Comparison of ENCODE assay signal across 10 cellular contexts in genomic region chr10:23413629-23414089, GRCh38. TPM values are rescaled to one million over a fixed set of nuclear protein-coding genes. Genes with fewer than 3 reads are reported as not detected.
A peak's percentile ranks its signal among the peaks of the same experiment; 100 is the strongest.
DNase-seq lines count a peak whose midpoint lies in the region; ATAC-seq and TF ChIP-seq lines count a peak whose summit lies in the region.
"Had no signal": no experiment of that assay in that cellular context is flagged by ENCODE, and none has a peak within 500 bp of the region (broad histone marks: within the 10 kb centered on the region; RNA-seq: fewer than 3 reads in every experiment).

No MANE protein-coding gene starts in this region.

- no peak for DNase-seq in effector memory CD8-positive, alpha-beta T cell
- DNase-seq in dermis blood vessel endothelial cell (no peak), UCSD-AML1 (lab: John Stamatoyannopoulos, UW; ENCODE audit: unreplicated experiment) (no peak), NCI-H1436 treated with DMSO at 0.1 percent for 48 hours (lab: John Stamatoyannopoulos, UW) (no peak)
- DNase-seq: activated T-cell treated with anti-CD3 and anti-CD28 coated beads, Interleukin-2, amount 50 U/mL, for 4 hours; DND-41 had no signal

- no peak overlapping the region for H3K4me3 Mint-ChIP-seq in effector memory CD8-positive, alpha-beta T cell
- H3K4me3 Mint-ChIP-seq: activated T-cell treated with anti-CD3 and anti-CD28 coated beads, Interleukin-2, amount 50 U/mL, for 4 hours had no signal

- H3K4me1 Mint-ChIP-seq in effector memory CD8-positive, alpha-beta T cell (ENCODE audit: low read depth in 2 of 2): no peaks in the 10 kb centered on the region

- H3K9me3 Mint-ChIP-seq in effector memory CD8-positive, alpha-beta T cell: no peaks in the 10 kb centered on the region
- H3K9me3 Mint-ChIP-seq: activated T-cell treated with anti-CD3 and anti-CD28 coated beads, Interleukin-2, amount 50 U/mL, for 4 hours had no signal

- peaks cover 0 to 25% of the 10 kb centered on the region in 2 donors for H3K27me3 Mint-ChIP-seq in effector memory CD8-positive, alpha-beta T cell

- no peak overlapping the region for H3K27ac Mint-ChIP-seq in effector memory CD8-positive, alpha-beta T cell

- no peaks in the 10 kb centered on the region for H3K36me3 Mint-ChIP-seq in effector memory CD8-positive, alpha-beta T cell (ENCODE audit: insufficient read depth)

- peak; percentile 94 for ATAC-seq in GM18511 (IDR thresholded peaks at IDR 0.05; ENCODE audit: unreplicated experiment)
- ATAC-seq in GM21529 (IDR thresholded peaks at IDR 0.05; ENCODE audit: unreplicated experiment): peak; percentile 96
- peak; percentile 96 for ATAC-seq in HG03378 (IDR thresholded peaks at IDR 0.05; ENCODE audit: unreplicated experiment)
- ATAC-seq in effector memory CD8-positive, alpha-beta T cell (replicated peaks): peak; percentile 19
- no peak for ATAC-seq in SK-N-SH treated with all-trans-retinoic acid at 6 μM for 48 hours

TF ChIP-seq in SK-N-SH treated with all-trans-retinoic acid at 6 μM for 48 hours, 23 proteins besides CTCF, POLR2A, EP300 and RAD21:
- no peak for TF ChIP-seq BACH2 (CRISPR knock-in tag; IDR thresholded peaks at IDR 0.05; ENCODE audit: borderline replicate concordance)
- no peak for TF ChIP-seq PATZ1 (CRISPR knock-in tag; IDR thresholded peaks at IDR 0.05; ENCODE audit: borderline replicate concordance)
- TF ChIP-seq TOX (CRISPR knock-in tag; IDR thresholded peaks at IDR 0.05; ENCODE audit: borderline replicate concordance): no peak
- no peak for TF ChIP-seq ZNF565 (CRISPR knock-in tag; conservative IDR thresholded peaks at IDR 0.05; ENCODE audit: low read depth)
- no peak for TF ChIP-seq CREB5 (CRISPR knock-in tag; IDR thresholded peaks at IDR 0.05; ENCODE audit: low read depth)
- TF ChIP-seq ISL1 (CRISPR knock-in tag; IDR thresholded peaks at IDR 0.05): no peak
- TF ChIP-seq POU6F1 (CRISPR knock-in tag; IDR thresholded peaks at IDR 0.05; ENCODE audit: borderline replicate concordance, low read depth): no peak
- no peak for TF ChIP-seq PPARA (CRISPR knock-in tag; IDR thresholded peaks at IDR 0.05; ENCODE audit: borderline replicate concordance)
- no peak for TF ChIP-seq ZNF70 (CRISPR knock-in tag; IDR thresholded peaks at IDR 0.05)
- no peak for TF ChIP-seq ZFP30 (CRISPR knock-in tag; IDR thresholded peaks at IDR 0.05)
- no peak for TF ChIP-seq SNAI2 (CRISPR knock-in tag; IDR thresholded peaks at IDR 0.05)
- no peak for TF ChIP-seq TCF4 (CRISPR knock-in tag; IDR thresholded peaks at IDR 0.05; ENCODE audit: borderline replicate concordance)

RNA-seq across cellular contexts. Expression of gene OTUD1, which starts 25.2 kb away (rescaled TPM):
- 8.4 and 9.9 TPM in 2 replicates for total RNA-seq in dermis blood vessel endothelial cell
